10 cellular contexts compared by ENCODE assay signal in the genomic region with DNA sequence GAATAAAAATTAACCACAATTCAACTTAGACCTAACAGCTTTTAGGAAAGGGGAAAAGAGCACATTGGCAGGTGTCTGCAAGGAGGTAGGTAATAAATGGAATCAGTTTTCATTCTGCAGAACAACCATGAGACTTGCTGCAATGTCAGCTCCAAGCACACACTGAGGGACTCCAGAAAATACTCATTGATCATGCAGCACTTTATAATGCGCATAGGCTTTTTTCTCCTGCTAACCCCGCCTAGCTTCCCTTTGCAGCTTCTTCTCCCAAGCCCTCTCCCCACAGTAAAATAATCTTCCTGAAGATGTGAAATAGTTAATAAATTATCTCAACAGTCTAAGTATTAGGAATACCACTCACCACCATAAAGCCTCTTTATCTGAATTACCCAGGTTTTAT. TPM values are rescaled to one million over a fixed set of nuclear protein-coding genes. Genes with fewer than 3 reads are reported as not detected.
DNase-seq lines count a peak whose midpoint lies in the region; ATAC-seq and TF ChIP-seq lines count a peak whose summit lies in the region.
"Had no signal": no experiment of that assay in that cellular context is flagged by ENCODE, and none has a peak within 500 bp of the region (broad histone marks: within the 10 kb centered on the region; RNA-seq: fewer than 3 reads in every experiment).

No MANE protein-coding gene starts in this region.

- H2AFZ ChIP-seq in SK-N-SH (ENCODE audit: low read depth) (no peak overlapping the region), PC-9 (no peak overlapping the region)

- TF ChIP-seq EP300 in SK-N-SH (IDR thresholded peaks at IDR 0.05; ENCODE audit: borderline replicate concordance in 1 of 2, low read depth in 1 of 2, low read length in 1 of 2) = no peak

- H3F3A ChIP-seq in SK-N-SH (replicated peaks; ENCODE audit: insufficient read depth) (peaks cover 24% of the 10 kb centered on the region), PC-9 (ENCODE audit: insufficient read depth, low read depth) (peaks cover 8% of the 10 kb centered on the region; the same call in 1 of the 2 replicates)

- peaks cover 11% of the 10 kb centered on the region for H3K4me1 Mint-ChIP-seq in endothelial cell (ENCODE audit: unreplicated experiment)

- intact Hi-C loops in PC-9 (cut with micrococcal nuclease; ENCODE audit: unreplicated experiment) = no loop called here

- H3K79me2 ChIP-seq in SK-N-SH (ENCODE audit: insufficient read depth) = peaks cover 90% of the 10 kb centered on the region
- H3K79me2 ChIP-seq in PC-9 (ENCODE audit: low read depth) = peaks cover 73% of the 10 kb centered on the region

- CTCF ChIA-PET in SK-N-SH (lab: Yijun Ruan, JAX) = interaction anchor here (0.8 to 1.9 kb wide), 2 partner anchors 12 to 74 kb away, joined by 3 to 5 read pairs; no protein-coding TSS in a partner anchor
- CTCF ChIA-PET in PC-9 (lab: Charles Lee) = no interaction called here

- BruUV-seq in PC-9 (replicated peaks; lab: Mats Ljungman, UMichigan) = no TSS peak

- H3K27ac ChIP-seq in SK-N-SH (ENCODE audit: low read depth in 2 of 2, low read length in 1 of 2) (peak overlapping the region; percentile 19 to 96; a peak in 3 of 4 replicates), PC-9 (no peak overlapping the region)

- no peaks in the 10 kb centered on the region for H3K27me3 ChIP-seq in SK-N-SH (ENCODE audit: insufficient read depth)
- no peaks in the 10 kb centered on the region for H3K27me3 ChIP-seq in PC-9 (ENCODE audit: insufficient read depth, low read depth)

- peak overlapping the region; percentile 46 to 71 for H3K4me3 ChIP-seq in SK-N-SH (ENCODE audit: low read depth in 2 of 2, low read length in 1 of 2)
- no peak overlapping the region for H3K4me3 ChIP-seq in PC-9

- TF ChIP-seq RAD21 in SK-N-SH (IDR thresholded peaks at IDR 0.05; ENCODE audit: low read length) = no peak

- peaks cover 14% of the 10 kb centered on the region; the same call in 1 of the 2 replicates for H4K20me1 ChIP-seq in SK-N-SH (ENCODE audit: insufficient read depth)
- H4K20me1 ChIP-seq in PC-9 (ENCODE audit: insufficient read depth) = peaks cover 28% of the 10 kb centered on the region

- TF ChIP-seq CTCF in SK-N-SH (IDR thresholded peaks at IDR 0.05) = no peak
- no peak for TF ChIP-seq CTCF in PC-9 (conservative IDR thresholded peaks at IDR 0.05)
- TF ChIP-seq CTCF in endothelial cell (IDR thresholded peaks at IDR 0.05; ENCODE audit: unreplicated experiment) = no peak

- no peaks in the 10 kb centered on the region for H3K9me3 Mint-ChIP-seq in endothelial cell (ENCODE audit: unreplicated experiment)

- no peaks in the 10 kb centered on the region for H3K9me2 ChIP-seq in SK-N-SH
- no peaks in the 10 kb centered on the region for H3K9me2 ChIP-seq in PC-9 (ENCODE audit: insufficient read depth)

- peak overlapping the region; percentile 14 for H3K4me3 Mint-ChIP-seq in endothelial cell (ENCODE audit: unreplicated experiment)

- H3K27ac Mint-ChIP-seq in endothelial cell (ENCODE audit: unreplicated experiment) = no peak overlapping the region

- H3K9me3 ChIP-seq in SK-N-SH = no peaks in the 10 kb centered on the region
- no peaks in the 10 kb centered on the region for H3K9me3 ChIP-seq in PC-9 (ENCODE audit: insufficient read depth, low read depth)

- WGBS in SK-N-SH (ENCODE audit: low lambda C conversion rate) = 93% methylated on average over 2 of the region's 2 CpGs

- H3K27me3 Mint-ChIP-seq in endothelial cell (ENCODE audit: unreplicated experiment) = no peaks in the 10 kb centered on the region

- POLR2A ChIA-PET in SK-N-SH (lab: Yijun Ruan, JAX) = interaction anchor here (0.7 kb wide), 1 partner anchor 38 kb away, joined by 3 read pairs; no protein-coding TSS in a partner anchor
- POLR2A ChIA-PET in PC-9 (lab: Charles Lee; ENCODE audit: unreplicated experiment) = no interaction called here

- DNase-seq in SK-N-SH (no peak), PC-9 (no peak), endothelial cell (ENCODE audit: low spot score) (no peak), retina (peak; percentile 6), NCI-H2227 (lab: John Stamatoyannopoulos, UW; ENCODE audit: unreplicated experiment) (no peak), EL (no peak)
- DNase-seq in stimulated activated CD4-positive, alpha-beta T cell treated with anti-CD3 and anti-CD28 coated beads, Interleukin-12 subunit alpha, Interleukin-12 subunit beta, amount 100 ng/mL, for 4 hours = no peak
- DNase-seq: C1 segment of cervical spinal cord, nucleus accumbens had no signal

- peaks cover 11 to 13% of the 10 kb centered on the region in 2 experiments for H3K4me1 ChIP-seq in SK-N-SH (ENCODE audit: control insufficient read depth in 1 of 2, insufficient read depth in 2 of 2, low read depth in 1 of 2, low read length in 1 of 2)
- 0 out of 2 replicates have a peak, but pooled peaks cover 4% of the 10 kb centered on the region for H3K4me1 ChIP-seq in PC-9 (replicated peaks; ENCODE audit: insufficient read depth)

- peak overlapping the region; percentile 80 for H3K4me2 ChIP-seq in SK-N-SH
- peak overlapping the region; percentile 76; the same call in 1 of the 2 replicates for H3K4me2 ChIP-seq in PC-9

- no peaks in the 10 kb centered on the region for H3K36me3 Mint-ChIP-seq in endothelial cell (ENCODE audit: low read depth, unreplicated experiment)

- ATAC-seq in SK-N-SH treated with all-trans-retinoic acid at 6 μM for 48 hours = no peak

- peak overlapping the region; percentile 84; the same call in 1 of the 2 replicates for H3K9ac ChIP-seq in SK-N-SH

- H3K36me3 ChIP-seq in SK-N-SH (replicated peaks in 1 of 2; ENCODE audit: control insufficient read depth in 1 of 2, insufficient read depth in 2 of 2, low read length in 1 of 2) (peaks cover 4 to 10% of the 10 kb centered on the region in 2 experiments), PC-9 (ENCODE audit: low read depth) (no peaks in the 10 kb centered on the region)

TF ChIP-seq in SK-N-SH, 30 proteins besides CTCF, POLR2A, EP300 and RAD21:
- TF ChIP-seq REST (IDR thresholded peaks at IDR 0.05; ENCODE audit: low read depth, low read length) (no peak), FOXJ3 (CRISPR knock-in tag; IDR thresholded peaks at IDR 0.05) (no peak), RXRA (IDR thresholded peaks at IDR 0.05; ENCODE audit: borderline replicate concordance, low read depth) (no peak)
TF ChIP-seq in SK-N-SH: peak in this region for 0.

TF ChIP-seq in SK-N-SH treated with all-trans-retinoic acid at 6 μM for 48 hours, 23 proteins besides CTCF, POLR2A, EP300 and RAD21:
- TF ChIP-seq GLIS3 (CRISPR knock-in tag; IDR thresholded peaks at IDR 0.05) (no peak), ISL1 (CRISPR knock-in tag; IDR thresholded peaks at IDR 0.05) (no peak), BACH2 (CRISPR knock-in tag; IDR thresholded peaks at IDR 0.05; ENCODE audit: borderline replicate concordance) (no peak), ZFP3 (CRISPR knock-in tag; IDR thresholded peaks at IDR 0.05) (no peak), ZNF70 (CRISPR knock-in tag; IDR thresholded peaks at IDR 0.05) (no peak), ESRRG (CRISPR knock-in tag; IDR thresholded peaks at IDR 0.05) (no peak), CSDC2 (CRISPR knock-in tag; IDR thresholded peaks at IDR 0.05) (no peak), OSR1 (CRISPR knock-in tag; IDR thresholded peaks at IDR 0.05) (no peak), ZNF8 (CRISPR knock-in tag; IDR thresholded peaks at IDR 0.05) (no peak), ZNF565 (CRISPR knock-in tag; conservative IDR thresholded peaks at IDR 0.05; ENCODE audit: low read depth) (no peak), SNAI2 (CRISPR knock-in tag; IDR thresholded peaks at IDR 0.05) (no peak), POU6F1 (CRISPR knock-in tag; IDR thresholded peaks at IDR 0.05; ENCODE audit: borderline replicate concordance, low read depth) (no peak), ZFP30 (CRISPR knock-in tag; IDR thresholded peaks at IDR 0.05) (no peak)

RNA-seq across cellular contexts. Expression of gene ANKRD17, which starts 36.9 kb away (rescaled TPM):
- 25.6 and 33.1 TPM in 2 replicates for polyA plus RNA-seq in SK-N-SH (2012; rRNA removed)
- 18.1 and 26.1 TPM in 2 replicates for polyA plus RNA-seq in SK-N-SH (2012; cell fraction: cytosol; rRNA removed)
- 23.1 and 53.8 TPM in 2 replicates for polyA plus RNA-seq in SK-N-SH (2012; cell fraction: nucleus; rRNA removed)
- total RNA-seq in PC-9 (2021) (26.9 and 37.9 TPM in 2 replicates), endothelial cell (ENCODE audit: unreplicated experiment) (61.8 TPM)
